ENCODE assay signal across 1 cellular context in genomic region chr12:8554451-8555195, GRCh38.
TF ChIP-seq lines count a peak whose summit lies in the region.

No MANE protein-coding gene starts in this region.

TF ChIP-seq in HepG2, 621 proteins besides CTCF, POLR2A, EP300 and RAD21:
- TF ChIP-seq MAFF (IDR thresholded peaks at IDR 0.05; ENCODE audit: low read depth, low read length) (peak; percentile 81), RBAK (CRISPR knock-in tag; IDR thresholded peaks at IDR 0.05) (no peak), MAFK (conservative IDR thresholded peaks at IDR 0.05 in 1 of 2, IDR thresholded peaks at IDR 0.05 in 1 of 2; ENCODE audit: low read length in 2 of 2) (peak; percentile 84 to 85)
